ENCODE assay signal across 8 cellular contexts in genomic region chr21:35138665-35139381, GRCh38.
DNase-seq lines count a peak whose midpoint lies in the region; ATAC-seq and TF ChIP-seq lines count a peak whose summit lies in the region.

No MANE protein-coding gene starts in this region.

- H3K36me3 ChIP-seq in CD4-positive, CD25-positive, alpha-beta regulatory T cell (ENCODE audit: control insufficient read depth, insufficient read depth, low read length) = no peaks in the 10 kb centered on the region
- H3K36me3 ChIP-seq in neural progenitor cell (no peaks in the 10 kb centered on the region), gastroesophageal sphincter (no peaks in the 10 kb centered on the region)

- TF ChIP-seq CTCF in neural progenitor cell (IDR thresholded peaks at IDR 0.05) (no peak), gastroesophageal sphincter (IDR thresholded peaks at IDR 0.05) (no peak)

- peak overlapping the region in 2 of 3 donors; percentile 62 to 76 for H3K27ac Mint-ChIP-seq in CD4-positive, CD25-positive, alpha-beta regulatory T cell
- H3K27ac Mint-ChIP-seq in activated T-helper 2 cell treated with anti-CD3 and anti-CD28 coated beads, Interferon-gamma antibody, Interleukin-2, Interleukin-4, amounts not matched to agents 10 μg/mL and 5 μg/mL and 100 μg/mL, durations not matched to agents 14 hours and 24 hours and 36 hours = peak overlapping the region; percentile 94
- peak overlapping the region in 1 of 2 donors; percentile 70 for H3K27ac Mint-ChIP-seq in natural killer cell treated with Interleukin-12 subunit alpha and Interleukin-12 subunit beta and Interleukin-15 and Interleukin-18, amount 100 ng/mL, for 72 hours
- H3K27ac Mint-ChIP-seq in neural progenitor cell = no peak overlapping the region

- H3K27me3 Mint-ChIP-seq in CD4-positive, CD25-positive, alpha-beta regulatory T cell = no peaks in the 10 kb centered on the region
- H3K27me3 Mint-ChIP-seq in activated T-helper 2 cell treated with anti-CD3 and anti-CD28 coated beads, Interferon-gamma antibody, Interleukin-2, Interleukin-4, amounts not matched to agents 10 μg/mL and 5 μg/mL and 100 μg/mL, durations not matched to agents 14 hours and 24 hours and 36 hours (ENCODE audit: low read depth) = no peaks in the 10 kb centered on the region
- H3K27me3 Mint-ChIP-seq in natural killer cell treated with Interleukin-12 subunit alpha and Interleukin-12 subunit beta and Interleukin-15 and Interleukin-18, amount 100 ng/mL, for 72 hours = no peaks in the 10 kb centered on the region
- no peaks in the 10 kb centered on the region for H3K27me3 Mint-ChIP-seq in neural progenitor cell (ENCODE audit: insufficient read depth, low read depth)

- H3K27ac ChIP-seq in CD4-positive, CD25-positive, alpha-beta regulatory T cell (ENCODE audit: insufficient read depth, low read length, poor library complexity, severe bottlenecking) = no peak overlapping the region
- no peak overlapping the region for H3K27ac ChIP-seq in neural progenitor cell
- H3K27ac ChIP-seq in gastroesophageal sphincter = no peak overlapping the region

- no peak overlapping the region for H3K4me2 ChIP-seq in neural progenitor cell

- H3K4me3 ChIP-seq in CD4-positive, CD25-positive, alpha-beta regulatory T cell (ENCODE audit: low read depth, low read length) = peak overlapping the region; percentile 57
- H3K4me3 ChIP-seq in neural progenitor cell (no peak overlapping the region), gastroesophageal sphincter (no peak overlapping the region)

- peak; percentile 84 to 85 for ATAC-seq in CD4-positive, CD25-positive, alpha-beta regulatory T cell (ENCODE audit: low read depth in 2 of 2)
- ATAC-seq in natural killer cell treated with Interleukin-12 subunit alpha and Interleukin-12 subunit beta and Interleukin-15 and Interleukin-18, amount 100 ng/mL, for 72 hours = peak in 1 of 2 donors; percentile 73
- no peak for ATAC-seq in gastroesophageal sphincter

- H3K4me3 Mint-ChIP-seq in CD4-positive, CD25-positive, alpha-beta regulatory T cell = peak overlapping the region in 3 of 4 donors; percentile 6 to 75 (median 67)
- peak overlapping the region; percentile 62 for H3K4me3 Mint-ChIP-seq in activated T-helper 2 cell treated with anti-CD3 and anti-CD28 coated beads, Interferon-gamma antibody, Interleukin-2, Interleukin-4, amounts not matched to agents 10 μg/mL and 5 μg/mL and 100 μg/mL, durations not matched to agents 14 hours and 24 hours and 36 hours (ENCODE audit: low read depth)
- peak overlapping the region; percentile 25 for H3K4me3 Mint-ChIP-seq in natural killer cell treated with Interleukin-12 subunit alpha and Interleukin-12 subunit beta and Interleukin-15 and Interleukin-18, amount 100 ng/mL, for 72 hours
- H3K4me3 Mint-ChIP-seq in neural progenitor cell = no peak overlapping the region

- peaks cover 4 to 16% (median 10%) of the 10 kb centered on the region in 4 donors for H3K4me1 Mint-ChIP-seq in CD4-positive, CD25-positive, alpha-beta regulatory T cell
- H3K4me1 Mint-ChIP-seq in activated T-helper 2 cell treated with anti-CD3 and anti-CD28 coated beads, Interferon-gamma antibody, Interleukin-2, Interleukin-4, amounts not matched to agents 10 μg/mL and 5 μg/mL and 100 μg/mL, durations not matched to agents 14 hours and 24 hours and 36 hours (ENCODE audit: low read depth) = peaks cover 33% of the 10 kb centered on the region
- H3K4me1 Mint-ChIP-seq in natural killer cell treated with Interleukin-12 subunit alpha and Interleukin-12 subunit beta and Interleukin-15 and Interleukin-18, amount 100 ng/mL, for 72 hours (ENCODE audit: low read depth in 2 of 2) = peaks cover 9 to 17% of the 10 kb centered on the region in 2 donors
- H3K4me1 Mint-ChIP-seq in neural progenitor cell = peaks cover 6% of the 10 kb centered on the region

- no peak overlapping the region for H2AFZ ChIP-seq in neural progenitor cell (replicated peaks)

- no peak for TF ChIP-seq EP300 in gastroesophageal sphincter (IDR thresholded peaks at IDR 0.05)

- peaks cover 8% of the 10 kb centered on the region for H3K4me1 ChIP-seq in CD4-positive, CD25-positive, alpha-beta regulatory T cell (ENCODE audit: control insufficient read depth, insufficient read depth, low read length, poor library complexity, severe bottlenecking)
- no peaks in the 10 kb centered on the region for H3K4me1 ChIP-seq in neural progenitor cell
- H3K4me1 ChIP-seq in gastroesophageal sphincter = no peaks in the 10 kb centered on the region

- WGBS in gastroesophageal sphincter (ENCODE audit: low coverage in 1 of 2), 2 donors = 87 to 94% methylated on average over 2 to 6 of the region's 12 CpGs

- H3K27me3 ChIP-seq in CD4-positive, CD25-positive, alpha-beta regulatory T cell (ENCODE audit: control insufficient read depth, insufficient read depth, low read length) = no peaks in the 10 kb centered on the region
- H3K27me3 ChIP-seq in neural progenitor cell (no peaks in the 10 kb centered on the region), gastroesophageal sphincter (no peaks in the 10 kb centered on the region)

- H3K9ac ChIP-seq in neural progenitor cell = no peak overlapping the region

- H3F3A ChIP-seq in neural progenitor cell (ENCODE audit: low read depth) = no peaks in the 10 kb centered on the region

- peak; percentile 2 to 52 (median 8) for DNase-seq in CD4-positive, CD25-positive, alpha-beta regulatory T cell
- DNase-seq in NCI-H526 treated with DMSO at 0.1 percent for 48 hours (lab: John Stamatoyannopoulos, UW) (peak; percentile 33), neural progenitor cell (ENCODE audit: low spot score) (no peak), NCI-H2029 (lab: John Stamatoyannopoulos, UW) (no peak)
- peak; percentile 10 for DNase-seq in activated T-helper 2 cell treated with anti-CD3 and anti-CD28 coated beads, Interferon-gamma antibody, Interleukin-2, Interleukin-4, amounts not matched to agents 10 μg/mL and 5 μg/mL and 100 μg/mL, durations not matched to agents 14 hours and 24 hours and 36 hours (ENCODE audit: low spot score)
- DNase-seq in natural killer cell treated with Interleukin-12 subunit alpha and Interleukin-12 subunit beta and Interleukin-15 and Interleukin-18, amount 100 ng/mL, for 72 hours (ENCODE audit: low spot score) = no peak
- no peak for DNase-seq in NK-92 treated with Interleukin-12 subunit alpha and Interleukin-12 subunit beta, amount 100 ng/mL, for 24 hours (lab: John Stamatoyannopoulos, UW)

- intact Hi-C loops in activated T-helper 2 cell treated with anti-CD3 and anti-CD28 coated beads, Interferon-gamma antibody, Interleukin-2, Interleukin-4, amounts not matched to agents 10 μg/mL and 5 μg/mL and 100 μg/mL, durations not matched to agents 14 hours and 24 hours and 36 hours (cut with micrococcal nuclease) = loop anchor here (1.0 to 2.0 kb wide), 6 partner anchors 26 to 203 kb away; partner anchors contain the start of gene RUNX1

- no peak for TF ChIP-seq POLR2A in gastroesophageal sphincter (IDR thresholded peaks at IDR 0.05)

- H4K20me1 ChIP-seq in neural progenitor cell (ENCODE audit: low read depth) = no peaks in the 10 kb centered on the region

- H3K79me2 ChIP-seq in neural progenitor cell (ENCODE audit: low read depth) = no peaks in the 10 kb centered on the region

- no peaks in the 10 kb centered on the region for H3K9me3 ChIP-seq in CD4-positive, CD25-positive, alpha-beta regulatory T cell (ENCODE audit: control insufficient read depth in 2 of 2, low read length in 2 of 2)
- no peaks in the 10 kb centered on the region for H3K9me3 ChIP-seq in neural progenitor cell (ENCODE audit: low read depth)
- no peaks in the 10 kb centered on the region for H3K9me3 ChIP-seq in gastroesophageal sphincter

- H3K9me3 Mint-ChIP-seq in CD4-positive, CD25-positive, alpha-beta regulatory T cell = peaks cover 0 to 2% (median 0%) of the 10 kb centered on the region in 7 donors
- H3K9me3 Mint-ChIP-seq in activated T-helper 2 cell treated with anti-CD3 and anti-CD28 coated beads, Interferon-gamma antibody, Interleukin-2, Interleukin-4, amounts not matched to agents 10 μg/mL and 5 μg/mL and 100 μg/mL, durations not matched to agents 14 hours and 24 hours and 36 hours = no peaks in the 10 kb centered on the region
- no peaks in the 10 kb centered on the region for H3K9me3 Mint-ChIP-seq in natural killer cell treated with Interleukin-12 subunit alpha and Interleukin-12 subunit beta and Interleukin-15 and Interleukin-18, amount 100 ng/mL, for 72 hours
- no peaks in the 10 kb centered on the region for H3K9me3 Mint-ChIP-seq in neural progenitor cell

- H3K36me3 Mint-ChIP-seq in CD4-positive, CD25-positive, alpha-beta regulatory T cell = no peaks in the 10 kb centered on the region
- H3K36me3 Mint-ChIP-seq in activated T-helper 2 cell treated with anti-CD3 and anti-CD28 coated beads, Interferon-gamma antibody, Interleukin-2, Interleukin-4, amounts not matched to agents 10 μg/mL and 5 μg/mL and 100 μg/mL, durations not matched to agents 14 hours and 24 hours and 36 hours (ENCODE audit: low read depth) = peaks cover 3% of the 10 kb centered on the region
- H3K36me3 Mint-ChIP-seq in natural killer cell treated with Interleukin-12 subunit alpha and Interleukin-12 subunit beta and Interleukin-15 and Interleukin-18, amount 100 ng/mL, for 72 hours = no peaks in the 10 kb centered on the region
- no peaks in the 10 kb centered on the region for H3K36me3 Mint-ChIP-seq in neural progenitor cell

Comparison
In these comparisons a context has a peak if more than half of its experiments do, and no peak if none do; other contexts are left out.
1. DNase-seq: peak in CD4-positive, CD25-positive, alpha-beta regulatory T cell (3 of 3), NCI-H526 treated with DMSO at 0.1 percent for 48 hours (single experiment) and activated T-helper 2 cell treated with anti-CD3 and anti-CD28 coated beads, Interferon-gamma antibody, Interleukin-2, Interleukin-4, amounts not matched to agents 10 μg/mL and 5 μg/mL and 100 μg/mL, durations not matched to agents 14 hours and 24 hours and 36 hours (single experiment); none in natural killer cell treated with Interleukin-12 subunit alpha and Interleukin-12 subunit beta and Interleukin-15 and Interleukin-18, amount 100 ng/mL, for 72 hours (single experiment), neural progenitor cell (single experiment), NK-92 treated with Interleukin-12 subunit alpha and Interleukin-12 subunit beta, amount 100 ng/mL, for 24 hours (single experiment) and NCI-H2029 (single experiment).